Comparison of ENCODE assay signal across 28 cellular contexts in genomic region chr10:8214587-8214986, GRCh38.
"Had no signal": no experiment of that assay in that cellular context is flagged by ENCODE, and none has a peak within 500 bp of the region (broad histone marks: within the 10 kb centered on the region; RNA-seq: fewer than 3 reads in every experiment).

No MANE protein-coding gene starts in this region.

- H3K4me1 ChIP-seq: ascending aorta, breast epithelium, colonic mucosa, esophagus squamous epithelium, gastroesophageal sphincter, heart right ventricle had no signal

- DNase-seq: activated CD4-positive, alpha-beta memory T cell treated with anti-CD3 and anti-CD28 coated beads, Interleukin-2, amount 10 ng/mL, durations not matched to agents 7 days and 5 days; activated CD4-positive, alpha-beta T cell treated with anti-CD3 and anti-CD28 coated beads for 1 hour; activated CD4-positive, alpha-beta T cell treated with anti-CD3 and anti-CD28 coated beads for 4 hours; activated CD4-positive, alpha-beta T cell treated with anti-CD3 and anti-CD28 coated beads, Interleukin-2, amount 10 ng/mL, durations not matched to agents 7 days and 5 days; activated CD4-positive, alpha-beta T cell treated with anti-CD3 and anti-CD28 coated beads, Interleukin-2, amount 50 U/mL, for 4 hours; activated CD8-positive, alpha-beta memory T cell treated with anti-CD3 and anti-CD28 coated beads, Interleukin-2, amount 50 U/mL, for 48 hours; activated gamma-delta T cell; activated naive CD4-positive, alpha-beta T cell; activated naive CD4-positive, alpha-beta T cell treated with anti-CD3 and anti-CD28 coated beads, Interleukin-2, amount 10 ng/mL, durations not matched to agents 7 days and 5 days; activated naive CD8-positive, alpha-beta T cell treated with anti-CD3 and anti-CD28 coated beads, Interleukin-2, amount 10 ng/mL, durations not matched to agents 7 days and 5 days; activated T-cell treated with anti-CD3 and anti-CD28 coated beads for 4 hours; activated T-cell treated with anti-CD3 and anti-CD28 coated beads, Interleukin-2, amount 50 U/mL, for 24 hours; activated T-cell treated with anti-CD3 and anti-CD28 coated beads, Interleukin-2, amount 50 U/mL, for 72 hours; central memory CD4-positive, alpha-beta T cell; cerebellar nuclear complex; colonic mucosa; effector CD8-positive, alpha-beta T cell; esophagus squamous epithelium; foreskin melanocyte; heart right ventricle; T1000 had no signal

- H3K4me3 ChIP-seq: ascending aorta, breast epithelium, cardiac muscle cell, colonic mucosa, esophagus squamous epithelium, gastroesophageal sphincter, heart right ventricle, hepatocyte had no signal

- H3K79me2 ChIP-seq: hepatocyte had no signal

- H3K27ac ChIP-seq: ascending aorta, breast epithelium, cardiac muscle cell, colonic mucosa, esophagus squamous epithelium, gastroesophageal sphincter, heart right ventricle, hepatocyte had no signal

- H3K36me3 ChIP-seq: ascending aorta, breast epithelium, cardiac muscle cell, colonic mucosa, esophagus squamous epithelium, gastroesophageal sphincter, heart right ventricle had no signal

- H3K9me3 ChIP-seq: ascending aorta, breast epithelium, colonic mucosa, esophagus squamous epithelium, gastroesophageal sphincter had no signal

- H2AFZ ChIP-seq: hepatocyte had no signal

- H3K4me2 ChIP-seq: hepatocyte had no signal

- ATAC-seq: activated naive CD4-positive, alpha-beta T cell treated with anti-CD3 and anti-CD28 coated beads, Interleukin-2, amount 50 U/mL, for 72 hours; activated T-cell treated with anti-CD3 and anti-CD28 coated beads, Interleukin-2, amount 50 U/mL, for 72 hours; gastroesophageal sphincter; heart right ventricle; WTC11 had no signal

- H3K27me3 ChIP-seq: ascending aorta, breast epithelium, cardiac muscle cell, colonic mucosa, hepatocyte had no signal
